In genomic region chr19:45514376-45515051, GRCh38 we compare ENCODE assay signal across 9 cellular contexts. TPM values are rescaled to one million over a fixed set of nuclear protein-coding genes. Genes with fewer than 3 reads are reported as not detected.
A peak's percentile ranks its signal among the peaks of the same experiment; 100 is the strongest.
DNase-seq lines count a peak whose midpoint lies in the region; ATAC-seq and TF ChIP-seq lines count a peak whose summit lies in the region.
"Had no signal": no experiment of that assay in that cellular context is flagged by ENCODE, and none has a peak within 500 bp of the region (broad histone marks: within the 10 kb centered on the region; RNA-seq: fewer than 3 reads in every experiment).

No MANE protein-coding gene starts in this region.

- no peaks in the 10 kb centered on the region for H3K9me3 ChIP-seq in BLaER1

- H3K27ac Mint-ChIP-seq in chondrocyte (ENCODE audit: unreplicated experiment) (peak overlapping the region; percentile 91), naive B cell (peak overlapping the region; percentile 91 to 98 (median 96))

- H3K27me3 Mint-ChIP-seq in chondrocyte (ENCODE audit: low read depth) (no peaks in the 10 kb centered on the region), naive B cell (no peaks in the 10 kb centered on the region)

- no peak overlapping the region for H3K4me3 Mint-ChIP-seq in chondrocyte (ENCODE audit: unreplicated experiment)
- peak overlapping the region; percentile 76 to 90 (median 81) for H3K4me3 Mint-ChIP-seq in naive B cell

- no peak overlapping the region for H3K4me3 ChIP-seq in BLaER1

- no peak for DNase-seq in chondrocyte (ENCODE audit: low spot score)
- no peak for DNase-seq in naive B cell
- no peak for DNase-seq in UCSD-AML1 (lab: John Stamatoyannopoulos, UW; ENCODE audit: unreplicated experiment)
- DNase-seq in KBM-7: no peak
- DNase-seq: DND-41 had no signal

- in situ Hi-C loops in KBM-7 (cut with MboI; ENCODE audit: low pct_unique_long_range_greater_than_20kb, low sequenced_read_pairs): no loop called here

- no peak overlapping the region; the same call in 1 of the 2 replicates for H3K9ac ChIP-seq in BLaER1

- H3K9me3 Mint-ChIP-seq in chondrocyte (ENCODE audit: low read depth) (no peaks in the 10 kb centered on the region), naive B cell (no peaks in the 10 kb centered on the region)

- peak overlapping the region; percentile 59 for H3K4me2 ChIP-seq in BLaER1

- no peak for TF ChIP-seq RAD21 in Ishikawa (IDR thresholded peaks at IDR 0.05; ENCODE audit: low read depth)

- no peak for TF ChIP-seq CTCF in chondrocyte (IDR thresholded peaks at IDR 0.05)

- H3K4me1 Mint-ChIP-seq in chondrocyte (ENCODE audit: low read depth): peaks cover 46% of the 10 kb centered on the region
- H3K4me1 Mint-ChIP-seq in naive B cell: peaks cover 46 to 81% (median 76%) of the 10 kb centered on the region in 3 donors

- no peaks in the 10 kb centered on the region for H3K27me3 ChIP-seq in BLaER1

- peaks cover 94% of the 10 kb centered on the region for H4K20me1 ChIP-seq in BLaER1

- peak overlapping the region; percentile 31; the same call in 1 of the 2 replicates for H3K27ac ChIP-seq in BLaER1

- no peak for ATAC-seq in naive B cell (ENCODE audit: low read depth in 2 of 2)
- no peak for ATAC-seq in GM19455 (IDR thresholded peaks at IDR 0.05; ENCODE audit: unreplicated experiment)
- no peak for ATAC-seq in GM18873 (IDR thresholded peaks at IDR 0.05; ENCODE audit: low FRiP score, unreplicated experiment)

- H3K36me3 ChIP-seq in BLaER1: peaks cover 21% of the 10 kb centered on the region

- TF ChIP-seq EP300 in Ishikawa (IDR thresholded peaks at IDR 0.05; ENCODE audit: borderline replicate concordance): 0 out of 2 replicates have a peak, but pooled peaks have one; percentile 7

- H3K4me1 ChIP-seq in BLaER1: peaks cover 78% of the 10 kb centered on the region

- H3K36me3 Mint-ChIP-seq in chondrocyte (ENCODE audit: low read depth) (peaks cover 13% of the 10 kb centered on the region), naive B cell (peaks cover 0 to 9% of the 10 kb centered on the region in 2 donors)

TF ChIP-seq in Ishikawa, 13 proteins besides CTCF, POLR2A, EP300 and RAD21:
- TF ChIP-seq CEBPB (IDR thresholded peaks at IDR 0.05) (no peak), ZBTB7A (IDR thresholded peaks at IDR 0.05; ENCODE audit: low read depth) (peak; percentile 61; the same call in 1 of the 2 replicates), EGR1 (IDR thresholded peaks at IDR 0.05) (peak; percentile 74), NFIC (IDR thresholded peaks at IDR 0.05) (0 out of 2 replicates have a peak, but pooled peaks have one; percentile 30)

RNA-seq across cellular contexts. Expression of gene VASP, which starts 7.2 kb away (rescaled TPM):
- 65.6 to 145 TPM (median 142 TPM) in 3 replicates for total RNA-seq in chondrocyte
- 10 to 100 TPM; 51.5 to 87.2 (median 64.3) TPM for polyA plus RNA-seq in naive B cell (ENCODE audit: low read depth in 6 of 6)

RNA-seq across cellular contexts. Expression of gene PPM1N, which starts 16.3 kb away (rescaled TPM):
- 0.52 to 0.63 TPM in 2 of 3 replicates, not detected in the other for total RNA-seq in chondrocyte
- polyA plus RNA-seq in naive B cell (ENCODE audit: low read depth in 6 of 6): 1 to 10 TPM; 1.6 to 3.4 (median 2.4) TPM

RNA-seq across cellular contexts. Expression of gene RTN2, which starts 17.7 kb away (rescaled TPM):
- total RNA-seq in chondrocyte: 11.5 to 16.0 TPM (median 13.7 TPM) in 3 replicates
- polyA plus RNA-seq in naive B cell (ENCODE audit: low read depth in 6 of 6): under 1 TPM in 3 of 6 donors, not detected in 3; 0.28 to 0.58 (median 0.47) TPM

RNA-seq across cellular contexts. Expression of gene FOSB, which starts 46.7 kb away (rescaled TPM):
- 25.5 to 50.9 TPM (median 43.8 TPM) in 3 replicates for total RNA-seq in chondrocyte
- 100 to 1,000 TPM in 1 of 6 donors, 10 to 100 TPM in 5; 26.6 to 110 (median 82.1) TPM for polyA plus RNA-seq in naive B cell (ENCODE audit: low read depth in 6 of 6)
